Comparison of ENCODE assay signal across 8 cellular contexts in genomic region chr6:72182337-72183246, GRCh38.
A peak's percentile ranks its signal among the peaks of the same experiment; 100 is the strongest.
DNase-seq lines count a peak whose midpoint lies in the region; ATAC-seq and TF ChIP-seq lines count a peak whose summit lies in the region.

No MANE protein-coding gene starts in this region.

- H3K4me1 ChIP-seq in prostate gland (replicated peaks), result no peaks in the 10 kb centered on the region

- WGBS in prostate gland, result 5% methylated on average over 66 of the region's 100 CpGs

- H3K27ac ChIP-seq in WERI-Rb-1 (peak overlapping the region; percentile 7; the same call in 1 of the 2 replicates), prostate gland (peak overlapping the region; percentile 71 to 77)

- H3K4me3 ChIP-seq in WERI-Rb-1 (ENCODE audit: low read depth, low read length), result peak overlapping the region; percentile 58
- peak overlapping the region; percentile 41 to 43 for H3K4me3 ChIP-seq in prostate gland

- peak; percentile 80 for ATAC-seq in GM19324 (IDR thresholded peaks at IDR 0.05; ENCODE audit: low FRiP score, unreplicated experiment)

- H3K36me3 ChIP-seq in WERI-Rb-1 (no peaks in the 10 kb centered on the region), prostate gland (no peaks in the 10 kb centered on the region)

- H3K27me3 ChIP-seq in WERI-Rb-1 (ENCODE audit: insufficient read depth, low read depth, severe bottlenecking) (no peaks in the 10 kb centered on the region), prostate gland (replicated peaks; ENCODE audit: insufficient read depth) (no peaks in the 10 kb centered on the region)

- intact Hi-C loops in head of caudate nucleus (cut with DNase I) (no loop called here), prostate gland (cut with DNase I) (no loop called here)

- no peak for TF ChIP-seq CTCF in WERI-Rb-1 (IDR thresholded peaks at IDR 0.05; ENCODE audit: low read depth, low read length)
- no peak for TF ChIP-seq CTCF in prostate gland (IDR thresholded peaks at IDR 0.05)

- DNase-seq in D341Med (ENCODE audit: low spot score), result peak; percentile 80
- peak; percentile 37 for DNase-seq in HK-2 (ENCODE audit: unreplicated experiment)
- peak; percentile 85 for DNase-seq in WERI-Rb-1
- DNase-seq in head of caudate nucleus, result peak in 41 of 42 donors; percentile 20 to 77 (median 50)
- DNase-seq in prostate gland (ENCODE audit: low spot score), result peak; percentile 49
- DNase-seq in inferior parietal cortex (ENCODE audit: extremely low spot score), result no peak
- DNase-seq in NCI-H446 treated with DMSO at 0.1 percent for 48 hours (lab: John Stamatoyannopoulos, UW), result no peak

- no peak for TF ChIP-seq POLR2A in prostate gland (IDR thresholded peaks at IDR 0.05)

- H3K9me3 ChIP-seq in WERI-Rb-1 (ENCODE audit: severe bottlenecking) (no peaks in the 10 kb centered on the region), prostate gland (no peaks in the 10 kb centered on the region)

Comparison
In these comparisons a context has a peak if more than half of its experiments do, and no peak if none do; other contexts are left out.
1. DNase-seq: peak in D341Med (single experiment), HK-2 (single experiment), WERI-Rb-1 (single experiment), head of caudate nucleus (41 of 42) and prostate gland (single experiment); none in inferior parietal cortex (single experiment) and NCI-H446 treated with DMSO at 0.1 percent for 48 hours (single experiment).